19 cellular contexts compared by ENCODE assay signal in the genomic region with DNA sequence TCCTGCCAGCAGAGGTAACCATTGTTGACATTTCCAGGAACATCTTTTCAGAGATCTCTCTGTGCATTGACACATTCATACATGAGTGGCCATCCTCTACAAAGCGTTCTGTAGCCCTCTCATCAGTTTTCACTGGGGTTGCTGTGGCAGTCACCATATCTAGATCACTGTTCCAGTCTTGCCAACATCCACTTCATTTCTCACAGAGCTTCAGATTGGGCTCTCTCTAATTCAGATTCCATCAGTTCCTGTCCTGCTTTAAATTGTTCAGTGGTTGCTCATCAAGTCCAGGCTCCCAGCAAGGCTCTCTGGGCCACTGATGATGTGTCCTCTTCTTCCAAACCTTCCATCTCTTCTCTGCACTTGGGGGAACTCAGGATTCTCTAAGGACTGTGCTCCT.
DNase-seq lines count a peak whose midpoint lies in the region; ATAC-seq and TF ChIP-seq lines count a peak whose summit lies in the region.
"Had no signal": no experiment of that assay in that cellular context is flagged by ENCODE, and none has a peak within 500 bp of the region (broad histone marks: within the 10 kb centered on the region; RNA-seq: fewer than 3 reads in every experiment).

No MANE protein-coding gene starts in this region.

- no TSS peak for BruUV-seq in Caco-2 (replicated peaks; lab: Mats Ljungman, UMichigan)

- no peaks in the 10 kb centered on the region for H3K9me2 ChIP-seq in MM.1S (replicated peaks; ENCODE audit: insufficient read depth, low read length)

- H3K27ac Mint-ChIP-seq in osteocyte (ENCODE audit: unreplicated experiment) = peak overlapping the region; percentile 16
- H3K27ac Mint-ChIP-seq in Caco-2 (ENCODE audit: unreplicated experiment) = no peak overlapping the region
- no peak overlapping the region for H3K27ac Mint-ChIP-seq in activated naive CD4-positive, alpha-beta T cell treated with anti-CD3 and anti-CD28 coated beads, Interleukin-2, amount 50 U/mL, for 72 hours
- H3K27ac Mint-ChIP-seq: activated CD8-positive, alpha-beta memory T cell treated with anti-CD3 and anti-CD28 coated beads, Interleukin-2, amount 10 ng/mL, durations not matched to agents 7 days and 5 days; CD4-positive, alpha-beta memory T cell; immature natural killer cell; neural progenitor cell had no signal

- TF ChIP-seq POLR2A in sigmoid colon (IDR thresholded peaks at IDR 0.05) = no peak

- intact Hi-C loops in Right ventricle myocardium inferior (cut with DNase I) = no loop called here
- intact Hi-C loops in cardiac septum (cut with DNase I) = no loop called here
- intact Hi-C loops in Caco-2 (cut with micrococcal nuclease; ENCODE audit: unreplicated experiment) = no loop called here
- intact Hi-C loops in sigmoid colon (cut with DNase I) = no loop called here

- H3K9ac ChIP-seq in MM.1S (ENCODE audit: low read length) = no peak overlapping the region
- H3K9ac ChIP-seq: neural progenitor cell had no signal

- ATAC-seq in Right ventricle myocardium inferior = peak; percentile 49
- no peak for ATAC-seq in activated naive CD4-positive, alpha-beta T cell treated with anti-CD3 and anti-CD28 coated beads, Interleukin-2, amount 50 U/mL, for 72 hours
- ATAC-seq: activated CD8-positive, alpha-beta memory T cell treated with anti-CD3 and anti-CD28 coated beads, Interleukin-2, amount 10 ng/mL, durations not matched to agents 7 days and 5 days had no signal

- CTCF ChIA-PET in Caco-2 (lab: Charles Lee) = no interaction called here

- POLR2A ChIA-PET in Caco-2 (lab: Charles Lee) = no interaction called here

- no peaks in the 10 kb centered on the region for H3K27me3 ChIP-seq in MM.1S (replicated peaks; ENCODE audit: insufficient read depth, low read length)
- H3K27me3 ChIP-seq in Caco-2 (replicated peaks; ENCODE audit: control insufficient read depth, insufficient read depth, low read length) = no peaks in the 10 kb centered on the region
- peaks cover 0 to 4% (median 0%) of the 10 kb centered on the region in 3 donors for H3K27me3 ChIP-seq in sigmoid colon
- H3K27me3 ChIP-seq: colonic mucosa, MG63, neural progenitor cell, vagina had no signal

- H3K4me2 ChIP-seq in MM.1S (ENCODE audit: low read depth, low read length) = peak overlapping the region; percentile 31; the same call in 1 of the 2 replicates
- H3K4me2 ChIP-seq: neural progenitor cell had no signal

- H3K9me3 Mint-ChIP-seq in osteocyte (ENCODE audit: unreplicated experiment) (no peaks in the 10 kb centered on the region), Caco-2 (ENCODE audit: unreplicated experiment) (no peaks in the 10 kb centered on the region)
- no peaks in the 10 kb centered on the region for H3K9me3 Mint-ChIP-seq in activated naive CD4-positive, alpha-beta T cell treated with anti-CD3 and anti-CD28 coated beads, Interleukin-2, amount 50 U/mL, for 72 hours
- H3K9me3 Mint-ChIP-seq: CD4-positive, alpha-beta memory T cell; immature natural killer cell had no signal

- H3K4me3 Mint-ChIP-seq in osteocyte (ENCODE audit: unreplicated experiment) = no peak overlapping the region
- no peak overlapping the region for H3K4me3 Mint-ChIP-seq in Caco-2 (ENCODE audit: unreplicated experiment)
- H3K4me3 Mint-ChIP-seq: activated CD8-positive, alpha-beta memory T cell treated with anti-CD3 and anti-CD28 coated beads, Interleukin-2, amount 10 ng/mL, durations not matched to agents 7 days and 5 days; CD4-positive, alpha-beta memory T cell; immature natural killer cell; neural progenitor cell had no signal

- peaks cover 5% of the 10 kb centered on the region; the same call in 1 of the 2 replicates for H3F3A ChIP-seq in MM.1S (ENCODE audit: insufficient read depth, low read length)

- H3K4me3 ChIP-seq in MM.1S (ENCODE audit: low read length) (no peak overlapping the region), Caco-2 (ENCODE audit: low read depth, low read length) (no peak overlapping the region), sigmoid colon (no peak overlapping the region)
- H3K4me3 ChIP-seq: colonic mucosa, HAP-1, MG63, neural progenitor cell, vagina had no signal

- peaks cover 33% of the 10 kb centered on the region for H3K4me1 ChIP-seq in MM.1S (ENCODE audit: low read length)
- H3K4me1 ChIP-seq in Caco-2 = no peaks in the 10 kb centered on the region
- no peaks in the 10 kb centered on the region for H3K4me1 ChIP-seq in sigmoid colon
- H3K4me1 ChIP-seq: colonic mucosa, HAP-1, neural progenitor cell, vagina had no signal

- no peaks in the 10 kb centered on the region for H4K20me1 ChIP-seq in MM.1S (ENCODE audit: insufficient read depth, low read length)

- 72 to 77% methylated on average over 1 of the region's 1 CpG for WGBS in sigmoid colon, 2 donors

- H3K27me3 Mint-ChIP-seq in osteocyte (ENCODE audit: unreplicated experiment) (no peaks in the 10 kb centered on the region), Caco-2 (ENCODE audit: insufficient read depth, unreplicated experiment) (peaks cover 8% of the 10 kb centered on the region)

- H3K36me3 Mint-ChIP-seq in osteocyte (ENCODE audit: unreplicated experiment) (no peaks in the 10 kb centered on the region), Caco-2 (ENCODE audit: insufficient read depth, unreplicated experiment) (no peaks in the 10 kb centered on the region)
- no peaks in the 10 kb centered on the region for H3K36me3 Mint-ChIP-seq in activated naive CD4-positive, alpha-beta T cell treated with anti-CD3 and anti-CD28 coated beads, Interleukin-2, amount 50 U/mL, for 72 hours
- H3K36me3 Mint-ChIP-seq: activated CD8-positive, alpha-beta memory T cell treated with anti-CD3 and anti-CD28 coated beads, Interleukin-2, amount 10 ng/mL, durations not matched to agents 7 days and 5 days; CD4-positive, alpha-beta memory T cell; immature natural killer cell had no signal

- H3K4me1 Mint-ChIP-seq in osteocyte (ENCODE audit: unreplicated experiment) = peaks cover 38% of the 10 kb centered on the region
- H3K4me1 Mint-ChIP-seq in Caco-2 (ENCODE audit: low read depth, unreplicated experiment) = peaks cover 9% of the 10 kb centered on the region
- H3K4me1 Mint-ChIP-seq: activated CD8-positive, alpha-beta memory T cell treated with anti-CD3 and anti-CD28 coated beads, Interleukin-2, amount 10 ng/mL, durations not matched to agents 7 days and 5 days; CD4-positive, alpha-beta memory T cell; immature natural killer cell; neural progenitor cell had no signal

- no peaks in the 10 kb centered on the region for H3K79me2 ChIP-seq in MM.1S (ENCODE audit: low read length)

- TF ChIP-seq EP300 in sigmoid colon (IDR thresholded peaks at IDR 0.05) = no peak

- H3K36me3 ChIP-seq in MM.1S (replicated peaks; ENCODE audit: insufficient read depth, low read length) (no peaks in the 10 kb centered on the region), Caco-2 (ENCODE audit: control insufficient read depth, insufficient read depth, low read length) (no peaks in the 10 kb centered on the region), sigmoid colon (no peaks in the 10 kb centered on the region)
- H3K36me3 ChIP-seq: colonic mucosa, HAP-1, MG63, neural progenitor cell, vagina had no signal

- peak overlapping the region; percentile 40 for H2AFZ ChIP-seq in MM.1S (ENCODE audit: low read length)
- H2AFZ ChIP-seq: neural progenitor cell had no signal

- DNase-seq in Right ventricle myocardium inferior (ENCODE audit: missing footprints) (no peak), cardiac septum (ENCODE audit: low spot score) (no peak), MM.1S (no peak), cerebellum (ENCODE audit: low spot score) (peak; percentile 50), osteocyte (ENCODE audit: extremely low spot score, unreplicated experiment) (no peak), Caco-2 (no peak), sigmoid colon (no peak)
- no peak for DNase-seq in activated naive CD4-positive, alpha-beta T cell treated with anti-CD3 and anti-CD28 coated beads, Interleukin-2, amount 50 U/mL, for 72 hours (ENCODE audit: low spot score in 2 of 2)
- DNase-seq: activated CD4-positive, CD25-positive, alpha-beta regulatory T cell treated with anti-CD3 and anti-CD28 coated beads, Interleukin-2, amount 50 U/mL, for 72 hours; activated CD8-positive, alpha-beta memory T cell treated with anti-CD3 and anti-CD28 coated beads, Interleukin-2, amount 10 ng/mL, durations not matched to agents 7 days and 5 days; CD4-positive, alpha-beta memory T cell; colonic mucosa; immature natural killer cell; MG63; retina; T-helper 2 cell had no signal

- H3K9me3 ChIP-seq in MM.1S (replicated peaks; ENCODE audit: insufficient read depth, low read length) (no peaks in the 10 kb centered on the region), Caco-2 (no peaks in the 10 kb centered on the region), sigmoid colon (no peaks in the 10 kb centered on the region)
- H3K9me3 ChIP-seq: colonic mucosa, HAP-1, MG63, vagina had no signal

- peak overlapping the region; percentile 66 for H3K27ac ChIP-seq in MM.1S (ENCODE audit: low read length)
- no peak overlapping the region for H3K27ac ChIP-seq in sigmoid colon
- H3K27ac ChIP-seq: colonic mucosa, neural progenitor cell, vagina had no signal

- TF ChIP-seq CTCF in MM.1S (IDR thresholded peaks at IDR 0.05; ENCODE audit: low read length) = no peak
- no peak for TF ChIP-seq CTCF in osteocyte (IDR thresholded peaks at IDR 0.05)
- no peak for TF ChIP-seq CTCF in Caco-2 (IDR thresholded peaks at IDR 0.05; ENCODE audit: insufficient read depth in 1 of 2, low read depth in 1 of 2, low read length in 1 of 2, severe bottlenecking in 1 of 2, unreplicated experiment in 1 of 2)
- TF ChIP-seq CTCF in sigmoid colon (IDR thresholded peaks at IDR 0.05) = no peak
